In the genomic region with DNA sequence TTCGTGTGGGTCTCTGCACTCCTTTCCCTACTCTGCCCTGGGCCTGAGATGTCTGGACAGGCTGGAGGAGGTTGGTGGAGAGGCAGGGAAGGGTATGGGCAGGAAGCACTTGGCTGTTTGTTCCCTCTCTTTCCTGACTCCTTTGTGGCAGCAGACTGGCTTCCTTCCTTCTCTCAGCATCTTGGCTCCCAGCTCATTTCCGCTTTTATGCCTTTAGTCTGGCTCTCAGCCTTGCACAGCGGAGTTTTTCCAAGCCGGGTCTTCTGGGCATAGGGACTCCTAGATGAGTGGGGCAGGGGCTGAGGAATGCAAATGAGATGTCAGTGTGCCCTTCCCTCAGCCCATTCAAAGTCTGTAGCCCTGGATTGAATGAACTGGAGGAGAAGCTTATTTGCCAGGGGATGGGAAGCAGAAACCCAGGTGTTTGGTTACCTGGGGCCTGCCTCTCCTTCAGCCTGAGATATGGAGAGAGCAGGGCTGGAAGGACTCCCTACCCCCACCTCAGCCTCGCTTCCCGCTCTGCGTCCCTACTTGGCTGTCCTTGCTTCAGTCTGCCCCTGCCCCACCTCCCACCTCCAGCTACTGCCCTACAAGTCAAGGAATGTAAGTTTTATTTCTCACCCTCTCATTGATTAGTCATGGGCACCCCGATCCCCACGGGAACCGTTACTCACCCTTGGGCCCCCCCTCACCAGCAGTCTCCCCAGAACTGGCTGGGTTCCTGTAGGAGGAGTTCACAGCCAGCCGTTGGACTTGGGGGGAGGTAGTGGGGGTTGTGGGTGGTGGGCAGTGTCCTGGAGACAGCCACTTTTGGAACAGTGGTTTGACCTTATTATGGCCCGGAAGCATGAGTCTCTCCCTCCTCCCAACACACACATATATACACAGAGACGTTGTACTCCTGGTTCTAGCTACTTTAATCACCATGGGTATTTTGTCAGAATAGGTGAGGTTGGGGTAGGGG, we compare ENCODE assay signal across 11 cellular contexts. TPM values are rescaled to one million over a fixed set of nuclear protein-coding genes. Genes with fewer than 3 reads are reported as not detected.
DNase-seq lines count a peak whose midpoint lies in the region; ATAC-seq and TF ChIP-seq lines count a peak whose summit lies in the region.
"Had no signal": no experiment of that assay in that cellular context is flagged by ENCODE, and none has a peak within 500 bp of the region (broad histone marks: within the 10 kb centered on the region; RNA-seq: fewer than 3 reads in every experiment).

No MANE protein-coding gene starts in this region.

- H3K9me2 ChIP-seq in Karpas-422 (replicated peaks; ENCODE audit: insufficient read depth, low read length) = no peaks in the 10 kb centered on the region

- peaks cover 21% of the 10 kb centered on the region for H3K4me1 Mint-ChIP-seq in activated T-cell treated with anti-CD3 and anti-CD28 coated beads, Interleukin-2, amount 50 U/mL, for 72 hours (ENCODE audit: low read depth)
- peaks cover 26% of the 10 kb centered on the region for H3K4me1 Mint-ChIP-seq in activated T-cell treated with anti-CD3 and anti-CD28 coated beads, Interleukin-2, amount 50 U/mL, for 24 hours (ENCODE audit: low read depth)

- CTCF ChIA-PET in mammary epithelial cell (lab: Charles Lee; ENCODE audit: low non-redundant PET) = no interaction called here

- no peaks in the 10 kb centered on the region for H3K36me3 Mint-ChIP-seq in activated T-cell treated with anti-CD3 and anti-CD28 coated beads, Interleukin-2, amount 50 U/mL, for 72 hours (ENCODE audit: insufficient read depth in 2 of 2)
- H3K36me3 Mint-ChIP-seq in activated T-cell treated with anti-CD3 and anti-CD28 coated beads, Interleukin-2, amount 50 U/mL, for 24 hours (ENCODE audit: low read depth) = no peaks in the 10 kb centered on the region

- H3K4me3 ChIP-seq in mammary epithelial cell (replicated peaks in 1 of 3; ENCODE audit: insufficient read depth in 1 of 3, low read depth in 2 of 3, low read length in 3 of 3) (no peak overlapping the region), left lung (no peak overlapping the region), upper lobe of right lung (no peak overlapping the region), Karpas-422 (ENCODE audit: low read length) (no peak overlapping the region), Peyer's patch (no peak overlapping the region)
- H3K4me3 ChIP-seq: A549 had no signal

- TF ChIP-seq POLR2A in Peyer's patch (IDR thresholded peaks at IDR 0.05) = no peak

- no peak for TF ChIP-seq CTCF in mammary epithelial cell (conservative IDR thresholded peaks at IDR 0.05 in 1 of 2, IDR thresholded peaks at IDR 0.05 in 1 of 2; ENCODE audit: extremely low read depth in 1 of 2, insufficient read depth in 1 of 2, low read depth in 1 of 2, low read length in 2 of 2)
- TF ChIP-seq CTCF in left lung (IDR thresholded peaks at IDR 0.05) = no peak
- no peak for TF ChIP-seq CTCF in upper lobe of right lung (IDR thresholded peaks at IDR 0.05)
- no peak for TF ChIP-seq CTCF in Peyer's patch (IDR thresholded peaks at IDR 0.05)

- dilution Hi-C loops in mammary epithelial cell (cut with HindIII; ENCODE audit: low sequenced_read_pairs) = no loop called here

- H3K27me3 ChIP-seq in mammary epithelial cell (ENCODE audit: insufficient read depth, low read length) (no peaks in the 10 kb centered on the region), left lung (no peaks in the 10 kb centered on the region), upper lobe of right lung (no peaks in the 10 kb centered on the region), Karpas-422 (ENCODE audit: low read length) (no peaks in the 10 kb centered on the region), Peyer's patch (no peaks in the 10 kb centered on the region)

- no peaks in the 10 kb centered on the region for H3K36me3 ChIP-seq in mammary epithelial cell (ENCODE audit: insufficient read depth, low read length)
- no peaks in the 10 kb centered on the region for H3K36me3 ChIP-seq in left lung
- H3K36me3 ChIP-seq in upper lobe of right lung = no peaks in the 10 kb centered on the region
- H3K36me3 ChIP-seq in Karpas-422 (ENCODE audit: insufficient read depth, low read length) = no peaks in the 10 kb centered on the region
- H3K36me3 ChIP-seq in Peyer's patch = no peaks in the 10 kb centered on the region

- DNase-seq in activated T-cell treated with anti-CD3 and anti-CD28 coated beads, Interleukin-2, amount 50 U/mL, for 72 hours = no peak
- DNase-seq in activated T-cell treated with anti-CD3 and anti-CD28 coated beads, Interleukin-2, amount 50 U/mL, for 24 hours = no peak
- peak; percentile 77 for DNase-seq in mammary epithelial cell
- DNase-seq in left lung = no peak
- no peak for DNase-seq in upper lobe of right lung
- DNase-seq in Karpas-422 = no peak
- DNase-seq in Peyer's patch = no peak
- no peak for DNase-seq in cerebellar nuclear complex (lab: John Stamatoyannopoulos, UW)
- DNase-seq: activated B cell treated with CpG ODN at 0.5 μM for 24 hours, KG1 had no signal

- peaks cover 16% of the 10 kb centered on the region for H3K27me3 Mint-ChIP-seq in activated T-cell treated with anti-CD3 and anti-CD28 coated beads, Interleukin-2, amount 50 U/mL, for 72 hours (ENCODE audit: low read depth)
- H3K27me3 Mint-ChIP-seq in activated T-cell treated with anti-CD3 and anti-CD28 coated beads, Interleukin-2, amount 50 U/mL, for 24 hours = no peaks in the 10 kb centered on the region

- H3K9ac ChIP-seq in mammary epithelial cell (ENCODE audit: insufficient read depth, low read length) (no peak overlapping the region), Karpas-422 (ENCODE audit: low read length) (no peak overlapping the region)

- H3K27ac Mint-ChIP-seq in activated T-cell treated with anti-CD3 and anti-CD28 coated beads, Interleukin-2, amount 50 U/mL, for 72 hours = no peak overlapping the region
- no peak overlapping the region for H3K27ac Mint-ChIP-seq in activated T-cell treated with anti-CD3 and anti-CD28 coated beads, Interleukin-2, amount 50 U/mL, for 24 hours
- H3K27ac Mint-ChIP-seq: activated B cell treated with CpG ODN at 0.5 μM for 24 hours had no signal

- H3K27ac ChIP-seq in mammary epithelial cell (ENCODE audit: insufficient read depth, low read depth, low read length) (peak overlapping the region; percentile 64), left lung (peak overlapping the region; percentile 36 to 71), upper lobe of right lung (peak overlapping the region; percentile 68), Karpas-422 (ENCODE audit: low read length) (no peak overlapping the region), Peyer's patch (peak overlapping the region in 2 of 4 donors; percentile 50 to 77)

- no TSS peak for BruUV-seq in mammary epithelial cell (replicated peaks; lab: Mats Ljungman, UMichigan)

- intact Hi-C loops in mammary epithelial cell (cut with micrococcal nuclease) (no loop called here), left lung (cut with DNase I) (no loop called here), upper lobe of right lung (cut with DNase I) (no loop called here)

- H3K9me3 ChIP-seq in mammary epithelial cell (replicated peaks; ENCODE audit: insufficient read depth, low read length) = no peaks in the 10 kb centered on the region
- H3K9me3 ChIP-seq in left lung = no peaks in the 10 kb centered on the region
- no peaks in the 10 kb centered on the region for H3K9me3 ChIP-seq in upper lobe of right lung
- H3K9me3 ChIP-seq in Karpas-422 (ENCODE audit: low read length) = no peaks in the 10 kb centered on the region
- no peaks in the 10 kb centered on the region for H3K9me3 ChIP-seq in Peyer's patch
- H3K9me3 ChIP-seq: A549 had no signal

- peak overlapping the region; percentile 42 for H2AFZ ChIP-seq in mammary epithelial cell (ENCODE audit: low read depth, low read length)
- H2AFZ ChIP-seq in Karpas-422 (ENCODE audit: low read length) = no peak overlapping the region

- no peaks in the 10 kb centered on the region for H3K9me3 Mint-ChIP-seq in activated T-cell treated with anti-CD3 and anti-CD28 coated beads, Interleukin-2, amount 50 U/mL, for 72 hours
- H3K9me3 Mint-ChIP-seq in activated T-cell treated with anti-CD3 and anti-CD28 coated beads, Interleukin-2, amount 50 U/mL, for 24 hours = no peaks in the 10 kb centered on the region
- H3K9me3 Mint-ChIP-seq: activated B cell treated with CpG ODN at 0.5 μM for 24 hours had no signal

- in situ Hi-C loops in mammary epithelial cell (cut with MboI; ENCODE audit: low sequenced_read_pairs in 2 of 2) = no loop called here

- no peaks in the 10 kb centered on the region for H3K79me2 ChIP-seq in mammary epithelial cell (ENCODE audit: insufficient read depth, low read length)
- no peaks in the 10 kb centered on the region for H3K79me2 ChIP-seq in Karpas-422 (ENCODE audit: low read length)

- peaks cover 52% of the 10 kb centered on the region for H3K4me1 ChIP-seq in mammary epithelial cell (ENCODE audit: insufficient read depth, low read length)
- H3K4me1 ChIP-seq in left lung = peaks cover 21 to 80% of the 10 kb centered on the region in 2 donors
- peaks cover 30% of the 10 kb centered on the region for H3K4me1 ChIP-seq in upper lobe of right lung
- H3K4me1 ChIP-seq in Karpas-422 (ENCODE audit: low read length) = no peaks in the 10 kb centered on the region
- H3K4me1 ChIP-seq in Peyer's patch = peaks cover 0 to 28% (median 0%) of the 10 kb centered on the region in 4 donors

- no peak overlapping the region for H3K4me3 Mint-ChIP-seq in activated T-cell treated with anti-CD3 and anti-CD28 coated beads, Interleukin-2, amount 50 U/mL, for 72 hours
- H3K4me3 Mint-ChIP-seq in activated T-cell treated with anti-CD3 and anti-CD28 coated beads, Interleukin-2, amount 50 U/mL, for 24 hours = no peak overlapping the region
- H3K4me3 Mint-ChIP-seq: activated B cell treated with CpG ODN at 0.5 μM for 24 hours had no signal

- ATAC-seq in activated T-cell treated with anti-CD3 and anti-CD28 coated beads, Interleukin-2, amount 50 U/mL, for 72 hours (replicated peaks in 1 of 2) = peak; percentile 27 to 31
- ATAC-seq in left lung (peak; percentile 26), upper lobe of right lung (peak; percentile 59)

- H3K4me2 ChIP-seq in mammary epithelial cell (ENCODE audit: insufficient read depth, low read depth, low read length) = peak overlapping the region; percentile 5
- no peak overlapping the region for H3K4me2 ChIP-seq in Karpas-422 (ENCODE audit: low read depth, low read length, poor library complexity, severe bottlenecking)
- H3K4me2 ChIP-seq: A549 had no signal

- WGBS in mammary epithelial cell (ENCODE audit: low coverage, missing lambda C conversion rate) = 70% methylated on average over 9 of the region's 13 CpGs

- no peaks in the 10 kb centered on the region for H4K20me1 ChIP-seq in mammary epithelial cell (ENCODE audit: insufficient read depth, low read length)
- no peaks in the 10 kb centered on the region for H4K20me1 ChIP-seq in Karpas-422 (ENCODE audit: insufficient read depth, low read depth, low read length)

RNA-seq across cellular contexts. Expression of a gene that starts 9.3 kb away (rescaled TPM):
- total RNA-seq in activated T-cell treated with anti-CD3 and anti-CD28 coated beads, Interleukin-2, amount 50 U/mL, for 72 hours = 10 to 100 TPM; 20.6 to 27.4 TPM
- total RNA-seq in mammary epithelial cell (100 to 1,000 TPM in 1 of 2 donors, 10 to 100 TPM in 1; 74.2 to 128 TPM), left lung (100 to 1,000 TPM in 1 of 2 donors, 10 to 100 TPM in 1; 76.4 to 142 TPM), upper lobe of right lung (102 TPM), Peyer's patch (10 to 100 TPM; 21.0 to 78.4 (median 44.5) TPM)
- polyA plus RNA-seq in mammary epithelial cell = 119 TPM
- polyA minus RNA-seq in mammary epithelial cell = 238 TPM
- not detected in 2 replicates for total RNA-seq in Karpas-422 (2014; rRNA removed; shearing (Covaris generic); ENCODE audit: low replicate concordance)

RNA-seq across cellular contexts. Expression of a gene that starts 43.8 kb away (rescaled TPM):
- 1 to 10 TPM; 1.3 to 2.8 TPM for total RNA-seq in activated T-cell treated with anti-CD3 and anti-CD28 coated beads, Interleukin-2, amount 50 U/mL, for 72 hours
- 100 to 1,000 TPM in 1 of 2 donors, 10 to 100 TPM in 1; 16.0 to 102 TPM for total RNA-seq in mammary epithelial cell
- polyA plus RNA-seq in mammary epithelial cell = 11.7 TPM
- polyA minus RNA-seq in mammary epithelial cell = 124 TPM
- total RNA-seq in left lung = 10 to 100 TPM; 18.1 to 19.0 TPM
- total RNA-seq in upper lobe of right lung = 26.6 TPM
- total RNA-seq in Karpas-422 (2014; rRNA removed; shearing (Covaris generic); ENCODE audit: low replicate concordance) = 4.1 and 12.2 TPM in 2 replicates
- 10 to 100 TPM in 2 of 4 donors, 1 to 10 TPM in 2; 7.3 to 28.1 (median 9.7) TPM for total RNA-seq in Peyer's patch

RNA-seq across cellular contexts. Expression of a gene that starts 45.1 kb away (rescaled TPM):
- 10 to 100 TPM in 1 of 2 donors, 1 to 10 TPM in 1; 8.5 to 12.4 TPM for total RNA-seq in activated T-cell treated with anti-CD3 and anti-CD28 coated beads, Interleukin-2, amount 50 U/mL, for 72 hours
- not detected for total RNA-seq in mammary epithelial cell
- not detected for polyA plus RNA-seq in mammary epithelial cell
- not detected for polyA minus RNA-seq in mammary epithelial cell
- total RNA-seq in left lung = 1 to 10 TPM in 1 of 2 donors, under 1 TPM in 1; 0.47 to 1.4 TPM
- total RNA-seq in upper lobe of right lung = 2.1 TPM
- 80.4 and 119 TPM in 2 replicates for total RNA-seq in Karpas-422 (2014; rRNA removed; shearing (Covaris generic); ENCODE audit: low replicate concordance)
- 1 to 10 TPM in 1 of 4 donors, not detected in 3; 1.8 TPM for total RNA-seq in Peyer's patch
- polyA plus RNA-seq: A549 had no signal

Comparison
In these comparisons a context has a peak if more than half of its experiments do, and no peak if none do; other contexts are left out.
1. RNA of a gene that starts 9.3 kb away (total RNA-seq): 76.4 to 142 TPM in left lung, 74.2 to 128 TPM in mammary epithelial cell, 102 TPM in upper lobe of right lung (single experiment), 21.0 to 78.4 TPM in Peyer's patch and 20.6 to 27.4 TPM in activated T-cell treated with anti-CD3 and anti-CD28 coated beads, Interleukin-2, amount 50 U/mL, for 72 hours; not detected in Karpas-422; every median in the first group is over 10 times any median in the second.
2. Peak in every context shown above with its lines, with median percentiles within 50 percentile points of each other: ATAC-seq.